ENCODE assay signal across 17 cellular contexts in genomic region chr2:224843141-224843540, GRCh38.
DNase-seq lines count a peak whose midpoint lies in the region; ATAC-seq and TF ChIP-seq lines count a peak whose summit lies in the region.
"Had no signal": no experiment of that assay in that cellular context is flagged by ENCODE, and none has a peak within 500 bp of the region (broad histone marks: within the 10 kb centered on the region; RNA-seq: fewer than 3 reads in every experiment).

No MANE protein-coding gene starts in this region.

- no peak overlapping the region for H3K9ac ChIP-seq in mammary epithelial cell (ENCODE audit: insufficient read depth, low read length)

- H4K20me1 ChIP-seq in mammary epithelial cell (ENCODE audit: insufficient read depth, low read length), result no peaks in the 10 kb centered on the region

- H3K4me1 Mint-ChIP-seq in activated T-cell treated with anti-CD3 and anti-CD28 coated beads, Interleukin-2, amount 50 U/mL, for 4 hours (ENCODE audit: low read depth), result peaks cover 2% of the 10 kb centered on the region
- H3K4me1 Mint-ChIP-seq in neural crest cell, result peaks cover 9% of the 10 kb centered on the region
- H3K4me1 Mint-ChIP-seq: T-cell had no signal

- no peaks in the 10 kb centered on the region for H3K9me3 ChIP-seq in mammary epithelial cell (replicated peaks; ENCODE audit: insufficient read depth, low read length)
- H3K9me3 ChIP-seq: HAP-1, mucosa of descending colon had no signal

- no peaks in the 10 kb centered on the region for H3K36me3 ChIP-seq in mammary epithelial cell (ENCODE audit: insufficient read depth, low read length)
- H3K36me3 ChIP-seq: HAP-1 had no signal

- peak overlapping the region; percentile 88 for H3K27ac Mint-ChIP-seq in neural crest cell (ENCODE audit: unreplicated experiment)

- no peaks in the 10 kb centered on the region for H3K79me2 ChIP-seq in mammary epithelial cell (ENCODE audit: insufficient read depth, low read length)

- H3K4me1 ChIP-seq in mammary epithelial cell (ENCODE audit: insufficient read depth, low read length), result peaks cover 11% of the 10 kb centered on the region
- H3K4me1 ChIP-seq: HAP-1 had no signal

- no peak overlapping the region for H3K4me3 ChIP-seq in mammary epithelial cell (replicated peaks in 1 of 3; ENCODE audit: insufficient read depth in 1 of 3, low read depth in 2 of 3, low read length in 3 of 3)
- H3K4me3 ChIP-seq: HAP-1, mucosa of descending colon, skin epidermis had no signal

- H3K9me3 Mint-ChIP-seq in activated T-cell treated with anti-CD3 and anti-CD28 coated beads, Interleukin-2, amount 50 U/mL, for 4 hours, result peaks cover 4% of the 10 kb centered on the region
- peaks cover 13% of the 10 kb centered on the region for H3K9me3 Mint-ChIP-seq in neural crest cell

- intact Hi-C loops in mammary epithelial cell (cut with micrococcal nuclease), result no loop called here

- no peak for DNase-seq in activated T-cell treated with anti-CD3 and anti-CD28 coated beads, Interleukin-2, amount 50 U/mL, for 4 hours
- no peak for DNase-seq in activated T-cell treated with anti-CD3 and anti-CD28 coated beads for 4 hours
- DNase-seq in LHCN-M2 (ENCODE audit: low read depth), result peak; percentile 64
- peak; percentile 66 for DNase-seq in mammary epithelial cell
- no peak for DNase-seq in neural crest cell (ENCODE audit: low read depth, low spot score)
- no peak for DNase-seq in NCI-H2227 treated with DMSO at 0.1 percent for 48 hours (lab: John Stamatoyannopoulos, UW)
- DNase-seq in NCI-H146 (lab: John Stamatoyannopoulos, UW), result no peak
- DNase-seq: activated CD4-positive, CD25-positive, alpha-beta regulatory T cell treated with anti-CD3 and anti-CD28 coated beads, Interleukin-2, amount 50 U/mL, for 72 hours; effector CD8-positive, alpha-beta T cell; mucosa of descending colon; NCI-H1092; NK-92 treated with Interleukin-12 subunit alpha and Interleukin-12 subunit beta, amount 100 ng/mL, for 24 hours; stimulated activated naive CD4-positive, alpha-beta T cell; T-cell had no signal

- no peaks in the 10 kb centered on the region for H3K27me3 ChIP-seq in mammary epithelial cell (ENCODE audit: insufficient read depth, low read length)

- no peaks in the 10 kb centered on the region for H3K27me3 Mint-ChIP-seq in activated T-cell treated with anti-CD3 and anti-CD28 coated beads, Interleukin-2, amount 50 U/mL, for 4 hours (ENCODE audit: low read depth)
- no peaks in the 10 kb centered on the region for H3K27me3 Mint-ChIP-seq in neural crest cell (ENCODE audit: low read depth)
- H3K27me3 Mint-ChIP-seq: T-cell had no signal

- dilution Hi-C loops in mammary epithelial cell (cut with HindIII; ENCODE audit: low sequenced_read_pairs), result no loop called here

- CTCF ChIA-PET in mammary epithelial cell (lab: Charles Lee; ENCODE audit: low non-redundant PET), result no interaction called here

- in situ Hi-C loops in mammary epithelial cell (cut with MboI; ENCODE audit: low sequenced_read_pairs in 2 of 2), result no loop called here

- no TSS peak for BruUV-seq in mammary epithelial cell (replicated peaks; lab: Mats Ljungman, UMichigan)

- 43% methylated on average over 2 of the region's 2 CpGs for WGBS in mammary epithelial cell (ENCODE audit: low coverage, missing lambda C conversion rate)

- peak in 1 of 2 donors; percentile 10 for ATAC-seq in activated T-cell treated with anti-CD3 and anti-CD28 coated beads, Interleukin-2, amount 50 U/mL, for 4 hours
- no peak for ATAC-seq in HG03108 (IDR thresholded peaks at IDR 0.05; ENCODE audit: unreplicated experiment)
- ATAC-seq: mucosa of descending colon, T-cell had no signal

- no peak overlapping the region for H3K4me2 ChIP-seq in mammary epithelial cell (ENCODE audit: insufficient read depth, low read depth, low read length)

- peak overlapping the region; percentile 16 for H3K4me3 Mint-ChIP-seq in activated T-cell treated with anti-CD3 and anti-CD28 coated beads, Interleukin-2, amount 50 U/mL, for 4 hours
- no peak overlapping the region for H3K4me3 Mint-ChIP-seq in neural crest cell
- H3K4me3 Mint-ChIP-seq: T-cell had no signal

- no peak overlapping the region for H3K27ac ChIP-seq in mammary epithelial cell (ENCODE audit: insufficient read depth, low read depth, low read length)
- H3K27ac ChIP-seq: skin epidermis had no signal

- TF ChIP-seq CTCF in mammary epithelial cell (conservative IDR thresholded peaks at IDR 0.05 in 1 of 2, IDR thresholded peaks at IDR 0.05 in 1 of 2; ENCODE audit: extremely low read depth in 1 of 2, insufficient read depth in 1 of 2, low read depth in 1 of 2, low read length in 2 of 2), result no peak
- TF ChIP-seq CTCF in neural crest cell (conservative IDR thresholded peaks at IDR 0.05), result no peak

- peaks cover 67% of the 10 kb centered on the region for H3K36me3 Mint-ChIP-seq in activated T-cell treated with anti-CD3 and anti-CD28 coated beads, Interleukin-2, amount 50 U/mL, for 4 hours (ENCODE audit: insufficient read depth)
- H3K36me3 Mint-ChIP-seq in neural crest cell (ENCODE audit: low read depth), result peaks cover 27% of the 10 kb centered on the region

- no peak overlapping the region for H2AFZ ChIP-seq in mammary epithelial cell (ENCODE audit: low read depth, low read length)

Comparison
In these comparisons a context has a peak if more than half of its experiments do, and no peak if none do; other contexts are left out.
1. DNase-seq: peak in LHCN-M2 (single experiment) and mammary epithelial cell (single experiment); none in activated T-cell treated with anti-CD3 and anti-CD28 coated beads, Interleukin-2, amount 50 U/mL, for 4 hours (single experiment), activated T-cell treated with anti-CD3 and anti-CD28 coated beads for 4 hours (single experiment), neural crest cell (single experiment), NCI-H2227 treated with DMSO at 0.1 percent for 48 hours (single experiment) and NCI-H146 (single experiment).